8 cellular contexts compared by ENCODE assay signal in genomic region chr17:67717192-67717623, GRCh38. TPM values are rescaled to one million over a fixed set of nuclear protein-coding genes. Genes with fewer than 3 reads are reported as not detected.
A peak's percentile ranks its signal among the peaks of the same experiment; 100 is the strongest.
DNase-seq lines count a peak whose midpoint lies in the region; ATAC-seq and TF ChIP-seq lines count a peak whose summit lies in the region.

No MANE protein-coding gene starts in this region.

- H3K27ac ChIP-seq in Panc1 (ENCODE audit: low read length) = peak overlapping the region; percentile 92
- peak overlapping the region; percentile 69 to 79 for H3K27ac ChIP-seq in esophagus (ENCODE audit: low read depth in 2 of 2, low read length in 1 of 2)

- H3K4me1 ChIP-seq in Panc1 (ENCODE audit: control insufficient read depth, insufficient read depth, low read length) (peaks cover 4% of the 10 kb centered on the region), esophagus (ENCODE audit: control insufficient read depth in 2 of 2, insufficient read depth in 2 of 2, low read length in 1 of 2) (peaks cover 0 to 4% of the 10 kb centered on the region in 2 donors)

- no peaks in the 10 kb centered on the region for H3K27me3 Mint-ChIP-seq in progenitor cell of endocrine pancreas

- POLR2A ChIA-PET in Panc1 (lab: Charles Lee) = interaction anchor here (0.6 to 0.7 kb wide), 2 partner anchors 11 to 17 kb away, joined by 3 to 5 read pairs; no protein-coding TSS in a partner anchor

- CTCF ChIA-PET in Panc1 (lab: Charles Lee) = interaction anchor here (0.5 kb wide), 1 partner anchor 61 kb away, joined by 3 read pairs; no protein-coding TSS in a partner anchor

- H3K4me1 Mint-ChIP-seq in progenitor cell of endocrine pancreas (ENCODE audit: low read depth) = peaks cover 9% of the 10 kb centered on the region

- intact Hi-C loops in Panc1 (cut with micrococcal nuclease; ENCODE audit: unreplicated experiment) = no loop called here

- no peak for DNase-seq in Panc1 (ENCODE audit: low read depth, low spot score)
- DNase-seq in progenitor cell of endocrine pancreas (ENCODE audit: low spot score, unreplicated experiment) = no peak
- DNase-seq in NK-92 treated with Interleukin-12 subunit alpha and Interleukin-12 subunit beta, amount 100 ng/mL, for 24 hours (lab: John Stamatoyannopoulos, UW) = no peak
- DNase-seq in activated gamma-delta T cell treated with Interleukin-2 at 50 U/mL for 16 hours = no peak
- no peak for DNase-seq in T1000 (lab: John Stamatoyannopoulos, UW)
- DNase-seq in stimulated activated CD4-positive, alpha-beta T cell treated with anti-CD3 and anti-CD28 coated beads, Interleukin-1b, Interleukin-23, amount 100 ng/mL, for 48 hours = no peak

- ATAC-seq in GM18909 (IDR thresholded peaks at IDR 0.05; ENCODE audit: poor library complexity, unreplicated experiment) = peak; percentile 0
- no peak for ATAC-seq in Panc1

- peaks cover 30% of the 10 kb centered on the region for H3K36me3 ChIP-seq in Panc1 (ENCODE audit: control insufficient read depth, insufficient read depth, low read length)
- peaks cover 2 to 3% of the 10 kb centered on the region in 2 donors for H3K36me3 ChIP-seq in esophagus (ENCODE audit: control insufficient read depth in 2 of 2, insufficient read depth in 2 of 2, low read length in 1 of 2)

- in situ Hi-C loops in Panc1 (cut with HindIII; ENCODE audit: low pct_unique_long_range_greater_than_20kb, low sequenced_read_pairs) = no loop called here

- H3K36me3 Mint-ChIP-seq in progenitor cell of endocrine pancreas (ENCODE audit: insufficient read depth) = peaks cover 6% of the 10 kb centered on the region

- H3K9me3 ChIP-seq in Panc1 (ENCODE audit: control insufficient read depth, insufficient read depth, low read depth, low read length) = no peaks in the 10 kb centered on the region
- H3K9me3 ChIP-seq in esophagus (ENCODE audit: control insufficient read depth in 2 of 2, insufficient read depth in 1 of 2, low read depth in 1 of 2, low read length in 1 of 2) = no peaks in the 10 kb centered on the region

- TSS peak; percentile 99 for BruUV-seq in Panc1 (replicated peaks; lab: Mats Ljungman, UMichigan)

- no peak for TF ChIP-seq CTCF in Panc1 (IDR thresholded peaks at IDR 0.05)
- TF ChIP-seq CTCF in progenitor cell of endocrine pancreas (IDR thresholded peaks at IDR 0.05; ENCODE audit: unreplicated experiment) = no peak

- H3K4me3 ChIP-seq in Panc1 (ENCODE audit: low read depth in 2 of 2, low read length in 2 of 2) (peak overlapping the region; percentile 74 to 100), esophagus (ENCODE audit: low read depth in 1 of 2, low read length in 2 of 2) (peak overlapping the region; percentile 26 to 99)

- no peaks in the 10 kb centered on the region for H3K27me3 ChIP-seq in Panc1 (ENCODE audit: control insufficient read depth, insufficient read depth, low read length)
- H3K27me3 ChIP-seq in esophagus (ENCODE audit: control insufficient read depth in 1 of 2, insufficient read depth in 2 of 2, low read length in 2 of 2) = no peaks in the 10 kb centered on the region

- peak overlapping the region; percentile 99 for H3K27ac Mint-ChIP-seq in progenitor cell of endocrine pancreas

- H3K4me3 Mint-ChIP-seq in progenitor cell of endocrine pancreas (ENCODE audit: low read depth) = peak overlapping the region; percentile 98

- peaks cover 6% of the 10 kb centered on the region for H3K9me3 Mint-ChIP-seq in progenitor cell of endocrine pancreas (ENCODE audit: low read depth)

- 0 to 1% methylated on average over 5 of the region's 5 CpGs for WGBS in esophagus, 2 donors

RNA-seq across cellular contexts. Expression of gene NOL11, which starts 0.5 kb away (rescaled TPM):
- 41.0 TPM for total RNA-seq in Panc1 (2021; ENCODE audit: unreplicated experiment)
- 28.0 TPM for polyA plus RNA-seq in Panc1 (2012; ENCODE audit: insufficient read length)
- polyA plus RNA-seq in esophagus = 10 to 100 TPM; 23.0 to 25.4 TPM
- total RNA-seq in progenitor cell of endocrine pancreas = 58.0 and 63.0 TPM in 2 replicates
